ENCODE assay signal across 1 cellular context in the genomic region with DNA sequence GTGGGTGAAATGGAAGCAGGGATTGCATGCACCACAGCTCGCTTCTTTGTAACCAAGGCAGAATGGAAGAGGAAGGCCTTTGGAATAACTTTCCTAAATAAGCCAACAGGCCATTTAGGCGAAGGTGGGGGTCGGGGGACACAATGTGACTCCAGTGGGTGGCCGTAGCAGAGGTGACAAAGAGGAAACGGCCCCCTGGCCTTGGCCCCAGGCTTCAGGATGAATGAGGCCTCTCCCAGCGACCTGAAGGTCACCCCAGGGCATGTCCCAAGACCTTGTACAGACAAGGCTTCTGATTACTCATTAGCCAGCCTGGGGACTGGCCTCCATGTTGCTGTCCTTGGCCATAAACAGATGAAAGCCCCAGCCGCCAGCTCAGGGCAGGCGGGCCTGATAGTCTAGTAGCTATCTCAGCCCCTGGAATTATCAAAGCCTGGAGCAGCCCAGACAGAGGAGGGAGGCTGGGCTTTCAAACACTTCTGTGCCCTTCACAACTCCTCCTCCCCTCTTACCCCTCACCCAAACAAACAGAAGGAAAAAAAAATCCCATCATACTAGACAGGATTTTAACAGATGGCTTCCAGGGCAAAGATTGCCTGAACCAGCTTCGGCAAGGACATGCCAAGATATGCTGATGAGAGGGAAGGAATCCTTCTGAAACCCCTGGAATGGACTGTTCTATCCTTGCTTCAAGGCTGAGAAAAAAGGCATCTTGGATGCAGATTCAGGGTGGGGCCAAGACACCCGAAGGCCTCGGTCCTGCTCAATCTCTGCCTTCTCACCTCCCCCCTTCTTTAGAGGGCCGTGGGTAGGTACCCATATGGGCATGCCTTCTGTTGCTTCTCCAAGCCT.
TF ChIP-seq lines count a peak whose summit lies in the region.

No MANE protein-coding gene starts in this region.

TF ChIP-seq in HepG2, 621 proteins besides CTCF, POLR2A, EP300 and RAD21 (continued from another document and continues in another):
- TF ChIP-seq, protein P1, sequence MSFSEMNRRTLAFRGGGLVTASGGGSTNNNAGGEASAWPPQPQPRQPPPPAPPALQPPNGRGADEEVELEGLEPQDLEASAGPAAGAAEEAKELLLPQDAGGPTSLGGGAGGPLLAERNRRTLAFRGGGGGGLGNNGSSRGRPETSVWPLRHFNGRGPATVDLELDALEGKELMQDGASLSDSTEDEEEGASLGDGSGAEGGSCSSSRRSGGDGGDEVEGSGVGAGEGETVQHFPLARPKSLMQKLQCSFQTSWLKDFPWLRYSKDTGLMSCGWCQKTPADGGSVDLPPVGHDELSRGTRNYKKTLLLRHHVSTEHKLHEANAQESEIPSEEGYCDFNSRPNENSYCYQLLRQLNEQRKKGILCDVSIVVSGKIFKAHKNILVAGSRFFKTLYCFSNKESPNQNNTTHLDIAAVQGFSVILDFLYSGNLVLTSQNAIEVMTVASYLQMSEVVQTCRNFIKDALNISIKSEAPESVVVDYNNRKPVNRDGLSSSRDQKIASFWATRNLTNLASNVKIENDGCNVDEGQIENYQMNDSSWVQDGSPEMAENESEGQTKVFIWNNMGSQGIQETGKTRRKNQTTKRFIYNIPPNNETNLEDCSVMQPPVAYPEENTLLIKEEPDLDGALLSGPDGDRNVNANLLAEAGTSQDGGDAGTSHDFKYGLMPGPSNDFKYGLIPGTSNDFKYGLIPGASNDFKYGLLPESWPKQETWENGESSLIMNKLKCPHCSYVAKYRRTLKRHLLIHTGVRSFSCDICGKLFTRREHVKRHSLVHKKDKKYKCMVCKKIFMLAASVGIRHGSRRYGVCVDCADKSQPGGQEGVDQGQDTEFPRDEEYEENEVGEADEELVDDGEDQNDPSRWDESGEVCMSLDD (CRISPR knock-in tag; IDR thresholded peaks at IDR 0.05; ENCODE audit: borderline replicate concordance), result peak; percentile 72; the same call in 1 of the 2 replicates
- TF ChIP-seq YEATS4 (CRISPR knock-in tag; IDR thresholded peaks at IDR 0.05; ENCODE audit: borderline replicate concordance), result peak; percentile 86; the same call in 1 of the 2 replicates
- TF ChIP-seq, protein P2, sequence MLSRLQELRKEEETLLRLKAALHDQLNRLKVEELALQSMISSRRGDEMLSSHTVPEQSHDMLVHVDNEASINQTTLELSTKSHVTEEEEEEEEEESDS (CRISPR knock-in tag; IDR thresholded peaks at IDR 0.05; ENCODE audit: borderline replicate concordance), result peak; percentile 31; the same call in 1 of the 2 replicates
- no peak for TF ChIP-seq PHB2 (IDR thresholded peaks at IDR 0.05; ENCODE audit: partially characterized antibody)
- peak; percentile 100 for TF ChIP-seq RXRA (CRISPR knock-in tag; IDR thresholded peaks at IDR 0.05)
- peak; percentile 59 for TF ChIP-seq SIX1 (CRISPR knock-in tag; IDR thresholded peaks at IDR 0.05; ENCODE audit: borderline replicate concordance)
- TF ChIP-seq ZFP36L2 (CRISPR knock-in tag; IDR thresholded peaks at IDR 0.05), result peak; percentile 78; the same call in 1 of the 2 replicates
- peak; percentile 25; the same call in 1 of the 2 replicates for TF ChIP-seq ZSCAN25 (CRISPR knock-in tag; IDR thresholded peaks at IDR 0.05)
- peak; percentile 35; the same call in 1 of the 2 replicates for TF ChIP-seq KLF11 (CRISPR knock-in tag; IDR thresholded peaks at IDR 0.05)
- TF ChIP-seq, protein P3, sequence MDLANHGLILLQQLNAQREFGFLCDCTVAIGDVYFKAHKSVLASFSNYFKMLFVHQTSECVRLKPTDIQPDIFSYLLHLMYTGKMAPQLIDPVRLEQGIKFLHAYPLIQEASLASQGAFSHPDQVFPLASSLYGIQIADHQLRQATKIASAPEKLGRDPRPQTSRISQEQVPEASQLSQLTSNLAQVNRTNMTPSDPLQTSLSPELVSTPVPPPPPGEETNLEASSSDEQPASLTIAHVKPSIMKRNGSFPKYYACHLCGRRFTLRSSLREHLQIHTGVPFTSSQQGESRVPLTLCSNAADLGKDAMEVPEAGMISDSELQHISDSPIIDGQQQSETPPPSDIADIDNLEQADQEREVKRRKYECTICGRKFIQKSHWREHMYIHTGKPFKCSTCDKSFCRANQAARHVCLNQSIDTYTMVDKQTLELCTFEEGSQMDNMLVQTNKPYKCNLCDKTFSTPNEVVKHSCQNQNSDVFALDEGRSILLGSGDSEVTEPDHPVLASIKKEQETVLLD (CRISPR knock-in tag; IDR thresholded peaks at IDR 0.05; ENCODE audit: low read depth), result no peak
- TF ChIP-seq NFKBIZ (CRISPR knock-in tag; IDR thresholded peaks at IDR 0.05), result 0 out of 2 replicates have a peak, but pooled peaks have one; percentile 73
- TF ChIP-seq, protein P4, sequence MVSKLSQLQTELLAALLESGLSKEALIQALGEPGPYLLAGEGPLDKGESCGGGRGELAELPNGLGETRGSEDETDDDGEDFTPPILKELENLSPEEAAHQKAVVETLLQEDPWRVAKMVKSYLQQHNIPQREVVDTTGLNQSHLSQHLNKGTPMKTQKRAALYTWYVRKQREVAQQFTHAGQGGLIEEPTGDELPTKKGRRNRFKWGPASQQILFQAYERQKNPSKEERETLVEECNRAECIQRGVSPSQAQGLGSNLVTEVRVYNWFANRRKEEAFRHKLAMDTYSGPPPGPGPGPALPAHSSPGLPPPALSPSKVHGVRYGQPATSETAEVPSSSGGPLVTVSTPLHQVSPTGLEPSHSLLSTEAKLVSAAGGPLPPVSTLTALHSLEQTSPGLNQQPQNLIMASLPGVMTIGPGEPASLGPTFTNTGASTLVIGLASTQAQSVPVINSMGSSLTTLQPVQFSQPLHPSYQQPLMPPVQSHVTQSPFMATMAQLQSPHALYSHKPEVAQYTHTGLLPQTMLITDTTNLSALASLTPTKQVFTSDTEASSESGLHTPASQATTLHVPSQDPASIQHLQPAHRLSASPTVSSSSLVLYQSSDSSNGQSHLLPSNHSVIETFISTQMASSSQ (IDR thresholded peaks at IDR 0.05; ENCODE audit: low read depth), result peak; percentile 99
- TF ChIP-seq, protein P4 (CRISPR knock-in tag; IDR thresholded peaks at IDR 0.05; ENCODE audit: borderline replicate concordance), result peak; percentile 100
- TF ChIP-seq, protein P5, sequence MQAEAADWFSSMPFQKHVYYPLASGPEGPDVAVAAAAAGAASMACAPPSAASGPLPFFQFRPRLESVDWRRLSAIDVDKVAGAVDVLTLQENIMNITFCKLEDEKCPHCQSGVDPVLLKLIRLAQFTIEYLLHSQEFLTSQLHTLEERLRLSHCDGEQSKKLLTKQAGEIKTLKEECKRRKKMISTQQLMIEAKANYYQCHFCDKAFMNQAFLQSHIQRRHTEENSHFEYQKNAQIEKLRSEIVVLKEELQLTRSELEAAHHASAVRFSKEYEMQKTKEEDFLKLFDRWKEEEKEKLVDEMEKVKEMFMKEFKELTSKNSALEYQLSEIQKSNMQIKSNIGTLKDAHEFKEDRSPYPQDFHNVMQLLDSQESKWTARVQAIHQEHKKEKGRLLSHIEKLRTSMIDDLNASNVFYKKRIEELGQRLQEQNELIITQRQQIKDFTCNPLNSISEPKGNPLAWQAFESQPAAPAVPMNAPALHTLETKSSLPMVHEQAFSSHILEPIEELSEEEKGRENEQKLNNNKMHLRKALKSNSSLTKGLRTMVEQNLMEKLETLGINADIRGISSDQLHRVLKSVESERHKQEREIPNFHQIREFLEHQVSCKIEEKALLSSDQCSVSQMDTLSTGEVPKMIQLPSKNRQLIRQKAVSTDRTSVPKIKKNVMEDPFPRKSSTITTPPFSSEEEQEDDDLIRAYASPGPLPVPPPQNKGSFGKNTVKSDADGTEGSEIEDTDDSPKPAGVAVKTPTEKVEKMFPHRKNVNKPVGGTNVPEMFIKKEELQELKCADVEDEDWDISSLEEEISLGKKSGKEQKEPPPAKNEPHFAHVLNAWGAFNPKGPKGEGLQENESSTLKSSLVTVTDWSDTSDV (CRISPR knock-in tag; IDR thresholded peaks at IDR 0.05), result no peak
- no peak for TF ChIP-seq KMT2A (CRISPR knock-in tag; IDR thresholded peaks at IDR 0.05)
- TF ChIP-seq, protein P6, sequence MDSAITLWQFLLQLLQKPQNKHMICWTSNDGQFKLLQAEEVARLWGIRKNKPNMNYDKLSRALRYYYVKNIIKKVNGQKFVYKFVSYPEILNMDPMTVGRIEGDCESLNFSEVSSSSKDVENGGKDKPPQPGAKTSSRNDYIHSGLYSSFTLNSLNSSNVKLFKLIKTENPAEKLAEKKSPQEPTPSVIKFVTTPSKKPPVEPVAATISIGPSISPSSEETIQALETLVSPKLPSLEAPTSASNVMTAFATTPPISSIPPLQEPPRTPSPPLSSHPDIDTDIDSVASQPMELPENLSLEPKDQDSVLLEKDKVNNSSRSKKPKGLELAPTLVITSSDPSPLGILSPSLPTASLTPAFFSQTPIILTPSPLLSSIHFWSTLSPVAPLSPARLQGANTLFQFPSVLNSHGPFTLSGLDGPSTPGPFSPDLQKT (CRISPR knock-in tag; IDR thresholded peaks at IDR 0.05; ENCODE audit: borderline replicate concordance), result no peak
- TF ChIP-seq, protein P7, sequence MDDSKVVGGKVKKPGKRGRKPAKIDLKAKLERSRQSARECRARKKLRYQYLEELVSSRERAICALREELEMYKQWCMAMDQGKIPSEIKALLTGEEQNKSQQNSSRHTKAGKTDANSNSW (CRISPR knock-in tag; IDR thresholded peaks at IDR 0.05; ENCODE audit: borderline replicate concordance), result no peak
- no peak for TF ChIP-seq ZBTB1 (CRISPR knock-in tag; IDR thresholded peaks at IDR 0.05; ENCODE audit: borderline replicate concordance)
- TF ChIP-seq, protein P8, sequence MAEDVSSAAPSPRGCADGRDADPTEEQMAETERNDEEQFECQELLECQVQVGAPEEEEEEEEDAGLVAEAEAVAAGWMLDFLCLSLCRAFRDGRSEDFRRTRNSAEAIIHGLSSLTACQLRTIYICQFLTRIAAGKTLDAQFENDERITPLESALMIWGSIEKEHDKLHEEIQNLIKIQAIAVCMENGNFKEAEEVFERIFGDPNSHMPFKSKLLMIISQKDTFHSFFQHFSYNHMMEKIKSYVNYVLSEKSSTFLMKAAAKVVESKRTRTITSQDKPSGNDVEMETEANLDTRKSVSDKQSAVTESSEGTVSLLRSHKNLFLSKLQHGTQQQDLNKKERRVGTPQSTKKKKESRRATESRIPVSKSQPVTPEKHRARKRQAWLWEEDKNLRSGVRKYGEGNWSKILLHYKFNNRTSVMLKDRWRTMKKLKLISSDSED (CRISPR knock-in tag; IDR thresholded peaks at IDR 0.05), result no peak
- TF ChIP-seq PRPF4 (IDR thresholded peaks at IDR 0.05; ENCODE audit: low read depth, low read length, poor library complexity, severe bottlenecking), result no peak
- 0 out of 2 replicates have a peak, but pooled peaks have one; percentile 11 for TF ChIP-seq ZNF121 (CRISPR knock-in tag; IDR thresholded peaks at IDR 0.05)
- TF ChIP-seq HCFC1 (IDR thresholded peaks at IDR 0.05; ENCODE audit: low read depth, low read length), result no peak
- no peak for TF ChIP-seq REL (CRISPR knock-in tag; conservative IDR thresholded peaks at IDR 0.05)
- TF ChIP-seq ZNF841 (CRISPR knock-in tag; IDR thresholded peaks at IDR 0.05; ENCODE audit: borderline replicate concordance), result no peak
- peak; percentile 90; the same call in 1 of the 2 replicates for TF ChIP-seq TBX3 (IDR thresholded peaks at IDR 0.05; ENCODE audit: borderline replicate concordance)
- no peak for TF ChIP-seq ZNF230 (CRISPR knock-in tag; IDR thresholded peaks at IDR 0.05)
- 0 out of 2 replicates have a peak, but pooled peaks have one; percentile 29 for TF ChIP-seq MEIS1 (CRISPR knock-in tag; IDR thresholded peaks at IDR 0.05; ENCODE audit: borderline replicate concordance)
- TF ChIP-seq ELF4 (CRISPR knock-in tag; IDR thresholded peaks at IDR 0.05; ENCODE audit: borderline replicate concordance), result no peak
- TF ChIP-seq ZNF17 (CRISPR knock-in tag; IDR thresholded peaks at IDR 0.05), result no peak
- TF ChIP-seq HNRNPUL1 (IDR thresholded peaks at IDR 0.05; ENCODE audit: low read depth, low read length), result peak; percentile 75; the same call in 1 of the 2 replicates
- TF ChIP-seq, protein P9, sequence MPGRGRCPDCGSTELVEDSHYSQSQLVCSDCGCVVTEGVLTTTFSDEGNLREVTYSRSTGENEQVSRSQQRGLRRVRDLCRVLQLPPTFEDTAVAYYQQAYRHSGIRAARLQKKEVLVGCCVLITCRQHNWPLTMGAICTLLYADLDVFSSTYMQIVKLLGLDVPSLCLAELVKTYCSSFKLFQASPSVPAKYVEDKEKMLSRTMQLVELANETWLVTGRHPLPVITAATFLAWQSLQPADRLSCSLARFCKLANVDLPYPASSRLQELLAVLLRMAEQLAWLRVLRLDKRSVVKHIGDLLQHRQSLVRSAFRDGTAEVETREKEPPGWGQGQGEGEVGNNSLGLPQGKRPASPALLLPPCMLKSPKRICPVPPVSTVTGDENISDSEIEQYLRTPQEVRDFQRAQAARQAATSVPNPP (CRISPR knock-in tag; IDR thresholded peaks at IDR 0.05), result peak; percentile 81; the same call in 1 of the 2 replicates
- TF ChIP-seq HMGA1 (CRISPR knock-in tag; conservative IDR thresholded peaks at IDR 0.05), result no peak
- peak; percentile 71; the same call in 1 of the 2 replicates for TF ChIP-seq YEATS2 (CRISPR knock-in tag; IDR thresholded peaks at IDR 0.05; ENCODE audit: borderline replicate concordance)
- no peak for TF ChIP-seq NAIF1 (CRISPR knock-in tag; IDR thresholded peaks at IDR 0.05; ENCODE audit: borderline replicate concordance)
- no peak for TF ChIP-seq ZBTB3 (CRISPR knock-in tag; IDR thresholded peaks at IDR 0.05; ENCODE audit: borderline replicate concordance, low read depth)
- 0 out of 2 replicates have a peak, but pooled peaks have one; percentile 75 for TF ChIP-seq FIP1L1 (IDR thresholded peaks at IDR 0.05; ENCODE audit: borderline replicate concordance, insufficient read depth, low read depth, low read length)
- no peak for TF ChIP-seq ZNF253 (CRISPR knock-in tag; IDR thresholded peaks at IDR 0.05; ENCODE audit: borderline replicate concordance)
- TF ChIP-seq, protein P10, sequence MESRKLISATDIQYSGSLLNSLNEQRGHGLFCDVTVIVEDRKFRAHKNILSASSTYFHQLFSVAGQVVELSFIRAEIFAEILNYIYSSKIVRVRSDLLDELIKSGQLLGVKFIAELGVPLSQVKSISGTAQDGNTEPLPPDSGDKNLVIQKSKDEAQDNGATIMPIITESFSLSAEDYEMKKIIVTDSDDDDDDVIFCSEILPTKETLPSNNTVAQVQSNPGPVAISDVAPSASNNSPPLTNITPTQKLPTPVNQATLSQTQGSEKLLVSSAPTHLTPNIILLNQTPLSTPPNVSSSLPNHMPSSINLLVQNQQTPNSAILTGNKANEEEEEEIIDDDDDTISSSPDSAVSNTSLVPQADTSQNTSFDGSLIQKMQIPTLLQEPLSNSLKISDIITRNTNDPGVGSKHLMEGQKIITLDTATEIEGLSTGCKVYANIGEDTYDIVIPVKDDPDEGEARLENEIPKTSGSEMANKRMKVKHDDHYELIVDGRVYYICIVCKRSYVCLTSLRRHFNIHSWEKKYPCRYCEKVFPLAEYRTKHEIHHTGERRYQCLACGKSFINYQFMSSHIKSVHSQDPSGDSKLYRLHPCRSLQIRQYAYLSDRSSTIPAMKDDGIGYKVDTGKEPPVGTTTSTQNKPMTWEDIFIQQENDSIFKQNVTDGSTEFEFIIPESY (CRISPR knock-in tag; IDR thresholded peaks at IDR 0.05), result peak; percentile 12; the same call in 1 of the 2 replicates
- no peak for TF ChIP-seq IRX3 (CRISPR knock-in tag; IDR thresholded peaks at IDR 0.05; ENCODE audit: borderline replicate concordance, low read depth)
